21 cellular contexts compared by ENCODE assay signal in the genomic region with DNA sequence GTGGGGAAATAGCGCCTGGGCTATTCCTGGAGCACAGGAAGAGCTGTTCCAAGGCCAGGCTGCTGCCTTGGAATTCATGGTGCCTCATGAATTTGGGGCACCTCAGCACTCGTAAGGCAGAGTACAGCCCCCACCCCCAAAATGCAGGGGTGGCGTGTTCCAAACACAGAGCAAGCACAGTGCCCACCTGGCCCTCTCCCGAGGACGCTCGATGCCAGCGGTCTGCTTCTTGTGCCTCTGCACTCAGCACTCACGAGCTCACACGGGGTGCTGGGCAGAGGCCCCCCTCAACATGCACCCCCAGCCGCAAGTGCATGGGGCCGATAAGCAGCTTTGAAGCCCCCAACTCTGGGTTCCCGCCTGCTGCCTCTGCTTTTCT.
DNase-seq lines count a peak whose midpoint lies in the region; ATAC-seq and TF ChIP-seq lines count a peak whose summit lies in the region.
"Had no signal": no experiment of that assay in that cellular context is flagged by ENCODE, and none has a peak within 500 bp of the region (broad histone marks: within the 10 kb centered on the region; RNA-seq: fewer than 3 reads in every experiment).

No MANE protein-coding gene starts in this region.

- DNase-seq in RWPE2 (ENCODE audit: low spot score) (no peak), caudate nucleus (lab: John Stamatoyannopoulos, UW) (no peak), NCI-H510A treated with DMSO at 0.1 percent for 48 hours (lab: John Stamatoyannopoulos, UW) (no peak)
- no peak for DNase-seq in stimulated activated CD4-positive, alpha-beta T cell treated with anti-CD3 and anti-CD28 coated beads, Interleukin-2, amount 100 ng/mL, for 48 hours
- DNase-seq: activated CD8-positive, alpha-beta memory T cell treated with anti-CD3 and anti-CD28 coated beads for 24 hours; amniotic stem cell; GDM1; NCI-H1048; NCI-H2081; NCI-H510A; SHP77 treated with DMSO at 0.1 percent for 48 hours; stimulated activated CD4-positive, alpha-beta T cell treated with anti-CD3 and anti-CD28 coated beads, Interleukin-1b, Interleukin-23, amount 100 ng/mL, for 48 hours had no signal

- H3K4me3 ChIP-seq in RWPE2 (ENCODE audit: severe bottlenecking): no peak overlapping the region
- H3K4me3 ChIP-seq in mesodermal cell (ENCODE audit: extremely low read depth, insufficient read depth, low read length, poor library complexity, severe bottlenecking): no peak overlapping the region
- H3K4me3 ChIP-seq: GM12878, GM23338, K562 had no signal

- H3K27ac ChIP-seq in RWPE2 (ENCODE audit: poor library complexity, severe bottlenecking) (peak overlapping the region; percentile 46), caudate nucleus (ENCODE audit: low read depth, low read length) (peak overlapping the region; percentile 93), mesodermal cell (ENCODE audit: low read depth, low read length, severe bottlenecking) (peak overlapping the region; percentile 41), temporal lobe (ENCODE audit: low read depth, low read length) (peak overlapping the region; percentile 95)
- H3K27ac ChIP-seq: HL-60 had no signal

- 85 to 91% methylated on average over 11 to 12 of the region's 12 CpGs for WGBS in mesodermal cell (ENCODE audit: insufficient coverage in 2 of 2), 2 experiments

- H3K9me3 ChIP-seq in RWPE2 (ENCODE audit: severe bottlenecking) (no peaks in the 10 kb centered on the region), mesodermal cell (ENCODE audit: control insufficient read depth, low read length) (no peaks in the 10 kb centered on the region)

- H3K4me1 ChIP-seq in RWPE2 (ENCODE audit: insufficient read depth, poor library complexity, severe bottlenecking) (peaks cover 13% of the 10 kb centered on the region), mesodermal cell (ENCODE audit: control insufficient read depth, insufficient read depth, low read length, poor library complexity, severe bottlenecking) (peaks cover 11% of the 10 kb centered on the region)

- H3K27me3 ChIP-seq in RWPE2 (ENCODE audit: insufficient read depth, poor library complexity, severe bottlenecking): no peaks in the 10 kb centered on the region

- H3K36me3 ChIP-seq in RWPE2 (ENCODE audit: low read depth): peaks cover 81% of the 10 kb centered on the region
- peaks cover 89% of the 10 kb centered on the region for H3K36me3 ChIP-seq in mesodermal cell (ENCODE audit: control insufficient read depth, insufficient read depth, low read length)

- ATAC-seq in RWPE2 (ENCODE audit: low read depth) (no peak), GM19023 (IDR thresholded peaks at IDR 0.05; ENCODE audit: unreplicated experiment) (no peak)
- ATAC-seq: activated T-helper 17 cell treated with anti-CD3 and anti-CD28 coated beads, Interleukin-2, amount 50 U/mL, for 72 hours; GM12878; GM23338; K562; natural killer cell had no signal

- TF ChIP-seq CTCF in RWPE2 (IDR thresholded peaks at IDR 0.05; ENCODE audit: poor library complexity, severe bottlenecking): no peak

Comparison
In these comparisons a context has a peak if more than half of its experiments do, and no peak if none do; other contexts are left out.
1. H3K27ac ChIP-seq: peak in every context shown above with its lines; median percentile 95 in temporal lobe; 93 in caudate nucleus; 46 in RWPE2; 41 in mesodermal cell.